16 cellular contexts compared by ENCODE assay signal in the genomic region with DNA sequence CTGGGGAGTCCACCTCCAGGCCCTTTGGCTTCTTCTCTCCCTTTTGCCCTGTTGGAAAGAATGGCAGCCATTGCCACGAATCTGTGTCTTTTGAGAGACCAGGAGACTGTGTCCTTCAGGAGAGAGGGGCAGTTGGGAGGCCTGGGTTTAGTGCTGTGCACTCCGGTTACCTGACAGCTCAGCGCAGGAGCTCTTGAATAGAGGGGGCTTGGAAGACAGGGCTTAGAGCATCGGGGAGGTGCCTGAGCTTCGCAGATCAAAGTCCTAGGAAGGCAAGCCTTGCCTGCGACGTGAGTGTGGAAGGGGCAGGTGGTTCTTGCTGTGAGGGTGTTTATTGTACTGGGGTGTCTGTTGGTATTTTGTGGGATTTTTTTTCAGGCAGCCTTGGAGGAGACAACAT.
"Had no signal": no experiment of that assay in that cellular context is flagged by ENCODE, and none has a peak within 500 bp of the region (broad histone marks: within the 10 kb centered on the region; RNA-seq: fewer than 3 reads in every experiment).

No MANE protein-coding gene starts in this region.

- H3K27ac Mint-ChIP-seq: neural progenitor cell; stimulated activated naive B cell treated with anti-CD40 and anti-IgM and Interleukin-4, amounts not matched to agents 10 μg/mL and 1 μg/mL and 100 μg/mL, for 72 hours had no signal

- H3K4me1 ChIP-seq: gastroesophageal sphincter, heart right ventricle, neural progenitor cell, tibial nerve had no signal

- H3K9me3 ChIP-seq: gastroesophageal sphincter, heart right ventricle, ovary, tibial nerve, vagina had no signal

- H3K4me1 Mint-ChIP-seq: stimulated activated naive B cell treated with anti-CD40 and anti-IgM and Interleukin-4, amounts not matched to agents 10 μg/mL and 1 μg/mL and 100 μg/mL, for 72 hours had no signal

- H3K9me3 Mint-ChIP-seq: naive B cell; neural progenitor cell; stimulated activated naive B cell treated with anti-CD40 and anti-IgM and Interleukin-4, amounts not matched to agents 10 μg/mL and 1 μg/mL and 100 μg/mL, for 72 hours had no signal

- H3K36me3 ChIP-seq: neural progenitor cell, ovary had no signal

- H3K4me3 ChIP-seq: gastroesophageal sphincter, heart right ventricle, lung, neural progenitor cell, ovary, tibial nerve, vagina had no signal

- H3K27me3 ChIP-seq: gastroesophageal sphincter, heart right ventricle, neural progenitor cell, ovary, tibial nerve, vagina had no signal

- H3K27me3 Mint-ChIP-seq: activated CD8-positive, alpha-beta memory T cell treated with anti-CD3 and anti-CD28 coated beads, Interleukin-2, amount 10 ng/mL, durations not matched to agents 7 days and 5 days; naive B cell; stimulated activated naive B cell treated with anti-CD40 and anti-IgM and Interleukin-4, amounts not matched to agents 10 μg/mL and 1 μg/mL and 100 μg/mL, for 72 hours had no signal

- DNase-seq: activated CD4-positive, CD25-positive, alpha-beta regulatory T cell; activated CD8-positive, alpha-beta memory T cell treated with anti-CD3 and anti-CD28 coated beads, Interleukin-2, amount 10 ng/mL, durations not matched to agents 7 days and 5 days; activated naive CD4-positive, alpha-beta T cell; activated T-cell treated with anti-CD3 and anti-CD28 coated beads, Interleukin-2, amount 50 U/mL, for 48 hours; dermis blood vessel endothelial cell; heart right ventricle; left colon; naive B cell; ovary; stimulated activated CD4-positive, alpha-beta T cell treated with anti-CD3 and anti-CD28 coated beads, Interleukin-12 subunit alpha, Interleukin-12 subunit beta, amount 100 ng/mL, for 4 hours; stimulated activated naive B cell treated with anti-CD40 and anti-IgM and Interleukin-4, amounts not matched to agents 10 μg/mL and 1 μg/mL and 100 μg/mL, for 72 hours had no signal

- H3K27ac ChIP-seq: gastroesophageal sphincter, heart right ventricle, neural progenitor cell, ovary, tibial nerve, vagina had no signal

- ATAC-seq: activated CD8-positive, alpha-beta memory T cell treated with anti-CD3 and anti-CD28 coated beads, Interleukin-2, amount 10 ng/mL, durations not matched to agents 7 days and 5 days; gastroesophageal sphincter; heart right ventricle; left colon; stimulated activated naive B cell treated with anti-CD40 and anti-IgM and Interleukin-4, amounts not matched to agents 10 μg/mL and 1 μg/mL and 100 μg/mL, for 72 hours had no signal

- H3K4me3 Mint-ChIP-seq: activated CD8-positive, alpha-beta memory T cell treated with anti-CD3 and anti-CD28 coated beads, Interleukin-2, amount 10 ng/mL, durations not matched to agents 7 days and 5 days; neural progenitor cell; stimulated activated naive B cell treated with anti-CD40 and anti-IgM and Interleukin-4, amounts not matched to agents 10 μg/mL and 1 μg/mL and 100 μg/mL, for 72 hours had no signal
